ENCODE assay signal across 17 cellular contexts in the genomic region with DNA sequence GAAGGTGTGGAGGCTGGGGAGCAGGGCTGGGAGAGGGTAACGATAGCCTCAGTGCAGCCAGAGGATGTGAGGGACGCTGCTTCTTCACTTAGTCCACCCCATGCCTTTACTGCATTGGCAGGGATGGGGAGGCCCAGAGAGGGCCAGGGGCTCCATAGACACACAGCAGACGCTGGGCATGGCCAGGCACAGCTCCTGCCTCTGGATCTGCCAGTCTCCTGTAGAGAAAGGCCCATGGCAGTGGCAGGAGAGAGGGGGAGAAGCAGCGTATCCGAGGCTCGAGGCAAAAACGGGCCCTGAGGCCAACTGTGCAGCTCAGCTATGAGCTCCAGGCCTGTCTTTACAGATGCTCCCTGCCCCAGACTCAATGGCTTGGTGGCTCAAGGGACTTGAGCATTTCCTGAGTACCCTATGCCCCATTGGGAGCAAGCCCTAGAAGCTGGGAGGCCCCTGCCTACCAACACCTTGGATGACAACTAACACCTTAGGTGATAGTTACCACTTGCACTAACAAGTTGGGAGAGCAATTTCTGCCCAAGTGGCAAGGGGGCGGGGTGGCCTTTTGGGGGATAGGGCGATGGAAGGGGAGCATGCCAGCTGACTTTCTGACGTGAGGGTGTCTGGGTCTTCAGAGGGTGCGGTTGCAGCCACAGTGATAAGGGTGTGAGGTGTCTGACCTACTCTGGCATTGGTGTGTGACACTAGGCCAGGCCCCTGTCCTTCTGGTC. TPM values are rescaled to one million over a fixed set of nuclear protein-coding genes. Genes with fewer than 3 reads are reported as not detected.
DNase-seq lines count a peak whose midpoint lies in the region; ATAC-seq, FAIRE-seq and TF ChIP-seq lines count a peak whose summit lies in the region.
"Had no signal": no experiment of that assay in that cellular context is flagged by ENCODE, and none has a peak within 500 bp of the region (broad histone marks: within the 10 kb centered on the region; RNA-seq: fewer than 3 reads in every experiment).

No MANE protein-coding gene starts in this region.

- 88% methylated on average over 11 of the region's 11 CpGs; no CpG with 5 or more reads in 1 of the 2 experiments for WGBS in H1 (ENCODE audit: extremely low coverage in 1 of 2, insufficient coverage in 1 of 2, insufficient read length in 1 of 2, insufficient replicate concordance in 2 of 2, low coverage in 1 of 2, low lambda C conversion rate in 2 of 2, missing lambda C conversion rate in 1 of 2), 2 experiments
- WGBS in spleen, 5 donors, result 82 to 100% (median 85%) methylated on average over 1 to 11 of the region's 11 CpGs

- no peak overlapping the region for H3K9ac ChIP-seq in H1 (replicated peaks in 1 of 4; ENCODE audit: extremely low read depth in 1 of 4, low read depth in 3 of 4, low read length in 3 of 4)

- peaks cover 26% of the 10 kb centered on the region; the same call in 1 of the 2 replicates for H3K23me2 ChIP-seq in H1 (ENCODE audit: low read depth, low read length)

- peak overlapping the region; percentile 61; the same call in 1 of the 2 replicates for H2BK15ac ChIP-seq in H1 (ENCODE audit: low read length)

- no peak overlapping the region for H3K4me2 ChIP-seq in H1 (ENCODE audit: insufficient read depth in 1 of 2, low read depth in 2 of 2, low read length in 2 of 2)

- DNase-seq in Right ventricle myocardium inferior (ENCODE audit: missing footprints), result peak; percentile 21
- no peak for DNase-seq in right atrium auricular region (ENCODE audit: low spot score)
- no peak for DNase-seq in GM13977 (ENCODE audit: low spot score)
- DNase-seq in H1 (ENCODE audit: low read depth in 1 of 2, low spot score in 2 of 2), result no peak
- peak; percentile 56 for DNase-seq in spleen
- no peak for DNase-seq in UCSD-AML1 (lab: John Stamatoyannopoulos, UW; ENCODE audit: unreplicated experiment)
- no peak for DNase-seq in GDM1 (lab: John Stamatoyannopoulos, UW)
- DNase-seq: GOT3 had no signal

- TF ChIP-seq POLR2A in H1 (IDR thresholded peaks at IDR 0.05; ENCODE audit: control extremely low read depth in 1 of 2, low read depth in 2 of 2, low read length in 2 of 2) (no peak), spleen (IDR thresholded peaks at IDR 0.05) (no peak)

- no peak for ATAC-seq in Right ventricle myocardium inferior

- TF ChIP-seq CTCF in right atrium auricular region (IDR thresholded peaks at IDR 0.05), result no peak
- peak; percentile 6 for TF ChIP-seq CTCF in GM13977 (IDR thresholded peaks at IDR 0.05; ENCODE audit: extremely low read depth, insufficient read depth, missing control alignments)
- no peak for TF ChIP-seq CTCF in H1 (IDR thresholded peaks at IDR 0.05; ENCODE audit: control extremely low read depth in 1 of 3, insufficient read depth in 1 of 3, low read depth in 1 of 3, low read length in 3 of 3)
- no peak for TF ChIP-seq CTCF in spleen (IDR thresholded peaks at IDR 0.05 in 8 of 11, conservative IDR thresholded peaks at IDR 0.05 in 3 of 11)

- H3K36me3 ChIP-seq in right atrium auricular region (no peaks in the 10 kb centered on the region), H1 (ENCODE audit: control insufficient read depth in 2 of 4, insufficient read depth in 4 of 4, low read length in 3 of 4) (no peaks in the 10 kb centered on the region), spleen (no peaks in the 10 kb centered on the region)
- H3K36me3 ChIP-seq: BE2C, Peyer's patch, SJSA1 had no signal

- no peak overlapping the region for H2AFZ ChIP-seq in H1 (ENCODE audit: low read length)

- no peak for TF ChIP-seq RAD21 in H1 (IDR thresholded peaks at IDR 0.05 in 1 of 2, conservative IDR thresholded peaks at IDR 0.05 in 1 of 2; ENCODE audit: low read depth in 2 of 2, low read length in 2 of 2)

- H4K5ac ChIP-seq in H1 (ENCODE audit: insufficient read length, low read depth, low read length), result no peak overlapping the region

- H2BK5ac ChIP-seq in H1 (ENCODE audit: low read depth, low read length), result no peak overlapping the region

- peaks cover 0 to 5% of the 10 kb centered on the region in 2 experiments for H4K20me1 ChIP-seq in H1 (replicated peaks in 1 of 2; ENCODE audit: control insufficient read depth in 1 of 2, insufficient read depth in 2 of 2, low read length in 2 of 2)

- H2BK20ac ChIP-seq in H1 (ENCODE audit: low read length), result no peak overlapping the region

- H4K8ac ChIP-seq in H1 (ENCODE audit: extremely low read depth, insufficient read depth, low read length), result peak overlapping the region; percentile 35; the same call in 1 of the 2 replicates

- no peak overlapping the region for H4K91ac ChIP-seq in H1 (replicated peaks; ENCODE audit: insufficient read length, low read length)

- H3K14ac ChIP-seq in H1 (ENCODE audit: insufficient read length), result no peak overlapping the region

- peaks cover 0 to 2% of the 10 kb centered on the region in 2 donors for H3K27me3 ChIP-seq in right atrium auricular region
- peaks cover 0 to 13% (median 9%) of the 10 kb centered on the region in 4 experiments; a peak in 3 of 7 replicates for H3K27me3 ChIP-seq in H1 (replicated peaks in 1 of 4; ENCODE audit: control insufficient read depth in 3 of 4, extremely low read depth in 1 of 4, insufficient read depth in 3 of 4, low read length in 3 of 4)
- peaks cover 0 to 40% (median 2%) of the 10 kb centered on the region in 7 donors for H3K27me3 ChIP-seq in spleen (replicated peaks in 1 of 7)

- intact Hi-C loops in Right ventricle myocardium inferior (cut with DNase I), result loop anchor here (10.0 kb wide), 1 partner anchor 384 kb away; no protein-coding TSS in a partner anchor
- intact Hi-C loops in spleen (cut with DNase I; ENCODE audit: low total_unique reads), result loop anchor here (10.0 kb wide), 1 partner anchor 216 kb away; no protein-coding TSS in a partner anchor

- CTCF ChIA-PET in H1 (lab: Charles Lee; ENCODE audit: partially characterized antibody), result interaction anchor here (0.6 to 7.0 kb wide), 21 partner anchors 10 to 233 kb away, joined by 3 to 74 read pairs (median 4); a partner anchor contains a TSS

- H3K9me3 ChIP-seq in right atrium auricular region (no peaks in the 10 kb centered on the region), H1 (ENCODE audit: insufficient read depth in 2 of 2, low read depth in 1 of 2, low read length in 1 of 2) (no peaks in the 10 kb centered on the region), spleen (no peaks in the 10 kb centered on the region)
- H3K9me3 ChIP-seq: BE2C, Peyer's patch, SJSA1 had no signal

- H2AK5ac ChIP-seq in H1 (ENCODE audit: low read depth, low read length), result no peak overlapping the region

- no peak overlapping the region for H3K4ac ChIP-seq in H1 (replicated peaks; ENCODE audit: insufficient read length, low read depth, low read length)

- no peak for TF ChIP-seq EP300 in H1 (IDR thresholded peaks at IDR 0.05; ENCODE audit: borderline replicate concordance in 1 of 2, low read depth in 2 of 2, low read length in 2 of 2)

- H3K27ac ChIP-seq in right atrium auricular region (no peak overlapping the region), H1 (ENCODE audit: low read depth, low read length) (no peak overlapping the region), spleen (no peak overlapping the region)
- H3K27ac ChIP-seq: Peyer's patch, SJSA1 had no signal

- POLR2A ChIA-PET in H1 (lab: Charles Lee; ENCODE audit: partially characterized antibody), result no interaction called here

- no peak overlapping the region for H3K18ac ChIP-seq in H1 (ENCODE audit: extremely low read depth, low read length)

- 0 out of 2 replicates have a peak overlapping the region, but pooled peaks have one; percentile 28 for H2BK12ac ChIP-seq in H1 (ENCODE audit: low read depth, low read length)

- H3K79me2 ChIP-seq in H1 (ENCODE audit: control insufficient read depth in 1 of 2, insufficient read depth in 2 of 2, low read length in 2 of 2), result no peaks in the 10 kb centered on the region

- no peaks in the 10 kb centered on the region for H3K79me1 ChIP-seq in H1 (ENCODE audit: low read depth, low read length)

- H3K4me1 ChIP-seq in right atrium auricular region (peaks cover 0 to 17% of the 10 kb centered on the region in 2 donors), H1 (replicated peaks in 1 of 4; ENCODE audit: control insufficient read depth in 3 of 4, insufficient read depth in 4 of 4, low read length in 3 of 4) (peaks cover 0 to 6% (median 0%) of the 10 kb centered on the region in 4 experiments; a peak in 2 of 7 replicates), spleen (peaks cover 7 to 34% (median 26%) of the 10 kb centered on the region in 6 donors)
- H3K4me1 ChIP-seq: BE2C had no signal

- no peak for FAIRE-seq in H1 (lab: Jason Lieb, UNC)

- no peak overlapping the region for H3K56ac ChIP-seq in H1 (replicated peaks; ENCODE audit: insufficient read length, low read depth, low read length)

- no peak overlapping the region for H3K23ac ChIP-seq in H1 (ENCODE audit: insufficient read length)

- in situ Hi-C loops in GM13977 (cut with MboI; ENCODE audit: low pct_unique_long_range_greater_than_20kb, low sequenced_read_pairs, unreplicated experiment), result loop anchor here (25.0 kb wide), 1 partner anchor 208 kb away; no protein-coding TSS in a partner anchor

- H3K4me3 ChIP-seq in right atrium auricular region (no peak overlapping the region), H1 (ENCODE audit: extremely low read depth in 1 of 4, insufficient read depth in 2 of 4, low read depth in 3 of 4, low read length in 4 of 4) (no peak overlapping the region), spleen (no peak overlapping the region)
- H3K4me3 ChIP-seq: Peyer's patch, SJSA1 had no signal

- H2BK120ac ChIP-seq in H1 (replicated peaks; ENCODE audit: low read depth, low read length), result no peak overlapping the region

RNA-seq across cellular contexts. Expression of a gene that starts 5.0 kb away (rescaled TPM):
- total RNA-seq in Right ventricle myocardium inferior (not detected), right atrium auricular region (not detected), spleen (not detected)
- not detected in 2 replicates for total RNA-seq in H1 (2021; fragmentation: NEBNext Ultra II Directional; extraction: Animal tissue kit (Norgen Biotek cat#: 25700))
- polyA plus RNA-seq in H1 (2011; rRNA removed) (0.16 TPM in 1 of 2 replicates, not detected in the other), spleen (under 1 TPM in 2 of 3 donors, not detected in 1; 0.52 to 0.55 TPM)
- polyA plus RNA-seq in H1 (2011; cell fraction: cytosol; rRNA removed), result not detected
- polyA plus RNA-seq in H1 (2011; cell fraction: nucleus; rRNA removed), result not detected
- not detected in 4 replicates for polyA plus RNA-seq in H1 (2012, experiment 1 of 2)
- not detected for polyA plus RNA-seq in H1 (2012, experiment 2 of 2)
- polyA plus RNA-seq in H1 (2013, experiment 1 of 2), result not detected
- polyA plus RNA-seq in H1 (2013, experiment 2 of 2), result not detected
- not detected in 2 replicates for polyA minus RNA-seq in H1 (2011; rRNA and poly(A)+ RNA removed)
- not detected for polyA minus RNA-seq in H1 (2011; cell fraction: cytosol; rRNA and poly(A)+ RNA removed)
- polyA minus RNA-seq in H1 (2011; cell fraction: nucleus; rRNA and poly(A)+ RNA removed), result not detected
- total RNA-seq: Calu3, Daoy, G401, HT-29, NCI-H460, Peyer's patch had no signal
- polyA plus RNA-seq: CD14-positive monocyte had no signal

RNA-seq across cellular contexts. Expression of a gene that starts 15.5 kb away (rescaled TPM):
- total RNA-seq in Right ventricle myocardium inferior, result 1.2 TPM
- under 1 TPM in 1 of 2 donors, not detected in 1; 0.37 TPM for total RNA-seq in right atrium auricular region
- 0.45 TPM in 1 of 2 replicates, not detected in the other for total RNA-seq in H1 (2021; fragmentation: NEBNext Ultra II Directional; extraction: Animal tissue kit (Norgen Biotek cat#: 25700))
- 0.24 and 0.57 TPM in 2 replicates for polyA plus RNA-seq in H1 (2011; rRNA removed)
- 0.72 TPM for polyA plus RNA-seq in H1 (2011; cell fraction: cytosol; rRNA removed)
- polyA plus RNA-seq in H1 (2011; cell fraction: nucleus; rRNA removed), result 1.8 TPM
- 0.53 to 0.60 TPM in 2 of 4 replicates, not detected in the others for polyA plus RNA-seq in H1 (2012, experiment 1 of 2)
- polyA plus RNA-seq in H1 (2012, experiment 2 of 2), result 0.47 TPM
- polyA plus RNA-seq in H1 (2013, experiment 1 of 2), result 0.20 TPM
- 0.13 TPM for polyA plus RNA-seq in H1 (2013, experiment 2 of 2)
- polyA minus RNA-seq in H1 (2011; rRNA and poly(A)+ RNA removed), result 0.13 TPM in 1 of 2 replicates, not detected in the other
- not detected for polyA minus RNA-seq in H1 (2011; cell fraction: cytosol; rRNA and poly(A)+ RNA removed)
- polyA minus RNA-seq in H1 (2011; cell fraction: nucleus; rRNA and poly(A)+ RNA removed), result 0.60 TPM
- total RNA-seq in spleen, result 10 to 100 TPM in 4 of 7 donors, 1 to 10 TPM in 3; 2.0 to 30.0 (median 10.5) TPM
- polyA plus RNA-seq in spleen, result 10 to 100 TPM; 18.5 to 39.2 (median 25.4) TPM
- polyA plus RNA-seq: CD14-positive monocyte had no signal

RNA-seq across cellular contexts. Expression of a gene that starts 21.7 kb away (rescaled TPM):
- total RNA-seq in Right ventricle myocardium inferior (68.9 TPM), right atrium auricular region (10 to 100 TPM; 68.0 to 83.4 TPM), spleen (10 to 100 TPM; 40.2 to 94.5 (median 79.6) TPM)
- 87.9 and 88.2 TPM in 2 replicates for total RNA-seq in H1 (2021; fragmentation: NEBNext Ultra II Directional; extraction: Animal tissue kit (Norgen Biotek cat#: 25700))
- polyA plus RNA-seq in H1 (2011; rRNA removed) (51.2 and 73.5 TPM in 2 replicates), spleen (10 to 100 TPM in 2 of 3 donors, 1 to 10 TPM in 1; 6.4 to 22.6 (median 10.1) TPM)
- 53.3 TPM for polyA plus RNA-seq in H1 (2011; cell fraction: cytosol; rRNA removed)
- polyA plus RNA-seq in H1 (2011; cell fraction: nucleus; rRNA removed), result 165 TPM
- 57.2 to 83.7 TPM (median 72.2 TPM) in 4 replicates for polyA plus RNA-seq in H1 (2012, experiment 1 of 2)
- 20.5 TPM for polyA plus RNA-seq in H1 (2012, experiment 2 of 2)
- 52.1 TPM for polyA plus RNA-seq in H1 (2013, experiment 1 of 2)
- polyA plus RNA-seq in H1 (2013, experiment 2 of 2), result 50.3 TPM
- polyA minus RNA-seq in H1 (2011; rRNA and poly(A)+ RNA removed), result 134 and 152 TPM in 2 replicates
- 62.3 TPM for polyA minus RNA-seq in H1 (2011; cell fraction: cytosol; rRNA and poly(A)+ RNA removed)
- 82.9 TPM for polyA minus RNA-seq in H1 (2011; cell fraction: nucleus; rRNA and poly(A)+ RNA removed)

RNA-seq across cellular contexts. Expression of a gene that starts 44.2 kb away (rescaled TPM):
- total RNA-seq in Right ventricle myocardium inferior, result 56.5 TPM
- 10 to 100 TPM; 24.5 to 32.2 TPM for total RNA-seq in right atrium auricular region
- total RNA-seq in H1 (2021; fragmentation: NEBNext Ultra II Directional; extraction: Animal tissue kit (Norgen Biotek cat#: 25700)), result 28.3 and 33.3 TPM in 2 replicates
- polyA plus RNA-seq in H1 (2011; rRNA removed), result 34.5 and 37.6 TPM in 2 replicates
- 24.9 TPM for polyA plus RNA-seq in H1 (2011; cell fraction: cytosol; rRNA removed)
- polyA plus RNA-seq in H1 (2011; cell fraction: nucleus; rRNA removed), result 145 TPM
- 23.2 to 37.9 TPM (median 33.7 TPM) in 4 replicates for polyA plus RNA-seq in H1 (2012, experiment 1 of 2)
- 38.1 TPM for polyA plus RNA-seq in H1 (2012, experiment 2 of 2)
- polyA plus RNA-seq in H1 (2013, experiment 1 of 2), result 22.4 TPM
- polyA plus RNA-seq in H1 (2013, experiment 2 of 2), result 21.9 TPM
- 14.2 and 16.0 TPM in 2 replicates for polyA minus RNA-seq in H1 (2011; rRNA and poly(A)+ RNA removed)
- polyA minus RNA-seq in H1 (2011; cell fraction: cytosol; rRNA and poly(A)+ RNA removed), result 19.6 TPM
- polyA minus RNA-seq in H1 (2011; cell fraction: nucleus; rRNA and poly(A)+ RNA removed), result 16.3 TPM
- total RNA-seq in spleen, result 100 to 1,000 TPM; 147 to 297 (median 261) TPM
- polyA plus RNA-seq in spleen, result 100 to 1,000 TPM in 2 of 3 donors, 10 to 100 TPM in 1; 90.2 to 410 (median 391) TPM

Comparison
In these comparisons a context has a peak if more than half of its experiments do, and no peak if none do; other contexts are left out.
1. DNase-seq: peak in Right ventricle myocardium inferior (single experiment) and spleen (single experiment); none in right atrium auricular region (single experiment), GM13977 (single experiment), H1 (0 of 2), UCSD-AML1 (single experiment) and GDM1 (single experiment).